In the genomic region with DNA sequence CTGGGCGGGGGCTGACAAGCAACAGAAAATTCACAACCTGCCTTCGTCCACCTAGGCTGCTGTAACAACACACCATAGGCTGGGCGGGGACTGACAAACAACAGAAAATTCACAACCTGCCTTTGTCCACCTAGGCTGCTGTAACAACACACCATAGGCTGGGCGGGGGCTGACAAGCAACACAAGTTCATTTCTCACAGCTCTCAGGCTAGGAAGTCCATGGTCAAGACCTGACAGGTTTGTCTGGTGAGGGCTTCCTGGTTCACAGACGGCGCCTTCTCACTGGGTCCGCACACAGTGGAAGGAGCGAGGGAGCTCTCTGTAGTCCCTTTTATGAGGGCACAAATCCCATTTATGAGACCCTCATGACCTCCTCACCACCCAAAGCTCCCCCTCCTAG, we compare ENCODE assay signal across 1 cellular context.
TF ChIP-seq lines count a peak whose summit lies in the region.

No MANE protein-coding gene starts in this region.

TF ChIP-seq in SK-N-SH treated with all-trans-retinoic acid at 6 μM for 48 hours, 23 proteins besides CTCF, POLR2A, EP300 and RAD21 (continued from another document):
- TF ChIP-seq, protein P1, sequence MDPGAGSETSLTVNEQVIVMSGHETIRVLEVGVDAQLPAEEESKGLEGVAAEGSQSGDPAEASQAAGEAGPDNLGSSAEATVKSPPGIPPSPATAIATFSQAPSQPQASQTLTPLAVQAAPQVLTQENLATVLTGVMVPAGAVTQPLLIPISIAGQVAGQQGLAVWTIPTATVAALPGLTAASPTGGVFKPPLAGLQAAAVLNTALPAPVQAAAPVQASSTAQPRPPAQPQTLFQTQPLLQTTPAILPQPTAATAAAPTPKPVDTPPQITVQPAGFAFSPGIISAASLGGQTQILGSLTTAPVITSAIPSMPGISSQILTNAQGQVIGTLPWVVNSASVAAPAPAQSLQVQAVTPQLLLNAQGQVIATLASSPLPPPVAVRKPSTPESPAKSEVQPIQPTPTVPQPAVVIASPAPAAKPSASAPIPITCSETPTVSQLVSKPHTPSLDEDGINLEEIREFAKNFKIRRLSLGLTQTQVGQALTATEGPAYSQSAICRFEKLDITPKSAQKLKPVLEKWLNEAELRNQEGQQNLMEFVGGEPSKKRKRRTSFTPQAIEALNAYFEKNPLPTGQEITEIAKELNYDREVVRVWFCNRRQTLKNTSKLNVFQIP (CRISPR knock-in tag; IDR thresholded peaks at IDR 0.05; ENCODE audit: borderline replicate concordance, low read depth), result no peak
- TF ChIP-seq, protein P2, sequence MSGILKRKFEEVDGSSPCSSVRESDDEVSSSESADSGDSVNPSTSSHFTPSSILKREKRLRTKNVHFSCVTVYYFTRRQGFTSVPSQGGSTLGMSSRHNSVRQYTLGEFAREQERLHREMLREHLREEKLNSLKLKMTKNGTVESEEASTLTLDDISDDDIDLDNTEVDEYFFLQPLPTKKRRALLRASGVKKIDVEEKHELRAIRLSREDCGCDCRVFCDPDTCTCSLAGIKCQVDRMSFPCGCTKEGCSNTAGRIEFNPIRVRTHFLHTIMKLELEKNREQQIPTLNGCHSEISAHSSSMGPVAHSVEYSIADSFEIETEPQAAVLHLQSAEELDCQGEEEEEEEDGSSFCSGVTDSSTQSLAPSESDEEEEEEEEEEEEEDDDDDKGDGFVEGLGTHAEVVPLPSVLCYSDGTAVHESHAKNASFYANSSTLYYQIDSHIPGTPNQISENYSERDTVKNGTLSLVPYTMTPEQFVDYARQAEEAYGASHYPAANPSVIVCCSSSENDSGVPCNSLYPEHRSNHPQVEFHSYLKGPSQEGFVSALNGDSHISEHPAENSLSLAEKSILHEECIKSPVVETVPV (CRISPR knock-in tag; IDR thresholded peaks at IDR 0.05), result no peak
- no peak for TF ChIP-seq CSDC2 (CRISPR knock-in tag; IDR thresholded peaks at IDR 0.05)
- TF ChIP-seq ESRRG (CRISPR knock-in tag; IDR thresholded peaks at IDR 0.05), result no peak
- no peak for TF ChIP-seq TOX (CRISPR knock-in tag; IDR thresholded peaks at IDR 0.05; ENCODE audit: borderline replicate concordance)
- no peak for TF ChIP-seq PPARA (CRISPR knock-in tag; IDR thresholded peaks at IDR 0.05; ENCODE audit: borderline replicate concordance)
- no peak for TF ChIP-seq ISL1 (CRISPR knock-in tag; IDR thresholded peaks at IDR 0.05)
